ENCODE assay signal across 25 cellular contexts in the genomic region with DNA sequence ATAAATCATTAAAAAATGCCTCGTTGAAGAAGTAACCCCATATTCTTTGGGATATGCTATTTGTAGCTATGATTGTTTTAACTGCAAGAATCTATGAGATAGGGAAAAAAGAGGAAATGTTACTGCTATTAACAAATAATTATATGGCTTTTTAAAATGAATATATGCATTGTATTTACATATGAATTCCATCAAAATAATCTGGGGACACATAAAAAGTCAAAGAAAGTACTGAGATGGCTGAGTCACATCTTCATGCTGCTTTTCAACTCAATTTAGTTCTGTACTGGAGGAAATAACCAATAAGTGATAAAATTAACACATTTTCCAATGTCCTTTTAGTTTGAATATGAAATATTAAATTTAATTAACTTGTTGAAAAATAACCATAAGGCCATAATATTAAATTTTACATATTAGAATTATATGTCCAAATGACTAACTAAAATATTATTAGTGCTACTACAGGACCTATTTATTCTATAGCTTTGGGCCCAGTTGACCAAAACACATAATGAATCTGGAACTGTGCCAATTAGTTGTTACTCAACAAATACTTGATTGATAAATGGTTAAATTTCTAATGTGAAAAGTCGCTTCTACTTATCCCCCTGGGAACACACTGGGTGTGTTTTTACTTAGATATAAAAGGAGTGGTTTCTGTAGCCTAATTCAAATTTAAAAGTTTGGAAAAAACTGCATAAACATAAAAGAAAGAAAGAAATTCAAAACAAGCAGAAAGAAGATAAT.
"Had no signal": no experiment of that assay in that cellular context is flagged by ENCODE, and none has a peak within 500 bp of the region (broad histone marks: within the 10 kb centered on the region; RNA-seq: fewer than 3 reads in every experiment).

No MANE protein-coding gene starts in this region.

- ATAC-seq: left colon; left lung; lower lobe of right lung; naive thymus-derived CD8-positive, alpha-beta T cell; pancreas; right cardiac atrium; sciatic nerve; stimulated activated naive B cell treated with anti-CD40 and anti-IgM and Interleukin-4, amounts not matched to agents 10 μg/mL and 1 μg/mL and 100 μg/mL, for 72 hours; stimulated activated naive CD8-positive, alpha-beta T cell treated with anti-CD3 and anti-CD28 coated beads, Interleukin-15, Interleukin-2, amounts not matched to agents 100 U/mL and 50 U/mL, for 24 hours had no signal

- DNase-seq: immature natural killer cell; kidney; left colon; left lung; lower lobe of right lung; mammary epithelial cell; mesenchymal stem cell; naive thymus-derived CD8-positive, alpha-beta T cell; nucleus accumbens; pancreas; posterior cingulate gyrus; retina; right cardiac atrium; stimulated activated CD4-positive, alpha-beta T cell treated with anti-CD3 and anti-CD28 coated beads, Interleukin-12 subunit alpha, Interleukin-12 subunit beta, amount 100 ng/mL, for 4 hours; stimulated activated CD4-positive, alpha-beta T cell treated with anti-CD3 and anti-CD28 coated beads, Interleukin-15, amount 100 ng/mL, for 24 hours; stimulated activated CD4-positive, alpha-beta T cell treated with anti-CD3 and anti-CD28 coated beads, Interleukin-2, amount 100 ng/mL, for 24 hours; stimulated activated CD4-positive, alpha-beta T cell treated with anti-CD3 and anti-CD28 coated beads, Interleukin-4, amount 100 ng/mL, for 1 hour; stimulated activated naive B cell treated with anti-CD40 and anti-IgM and Interleukin-4, amounts not matched to agents 10 μg/mL and 1 μg/mL and 100 μg/mL, for 72 hours; stimulated activated naive CD8-positive, alpha-beta T cell treated with anti-CD3 and anti-CD28 coated beads, Interleukin-15, Interleukin-2, amounts not matched to agents 100 U/mL and 50 U/mL, for 24 hours; stomach; testis; thyroid gland; transverse colon; upper lobe of left lung had no signal

- FAIRE-seq: kidney, pancreas had no signal
